Comparison of ENCODE assay signal across 1 cellular context in the genomic region with DNA sequence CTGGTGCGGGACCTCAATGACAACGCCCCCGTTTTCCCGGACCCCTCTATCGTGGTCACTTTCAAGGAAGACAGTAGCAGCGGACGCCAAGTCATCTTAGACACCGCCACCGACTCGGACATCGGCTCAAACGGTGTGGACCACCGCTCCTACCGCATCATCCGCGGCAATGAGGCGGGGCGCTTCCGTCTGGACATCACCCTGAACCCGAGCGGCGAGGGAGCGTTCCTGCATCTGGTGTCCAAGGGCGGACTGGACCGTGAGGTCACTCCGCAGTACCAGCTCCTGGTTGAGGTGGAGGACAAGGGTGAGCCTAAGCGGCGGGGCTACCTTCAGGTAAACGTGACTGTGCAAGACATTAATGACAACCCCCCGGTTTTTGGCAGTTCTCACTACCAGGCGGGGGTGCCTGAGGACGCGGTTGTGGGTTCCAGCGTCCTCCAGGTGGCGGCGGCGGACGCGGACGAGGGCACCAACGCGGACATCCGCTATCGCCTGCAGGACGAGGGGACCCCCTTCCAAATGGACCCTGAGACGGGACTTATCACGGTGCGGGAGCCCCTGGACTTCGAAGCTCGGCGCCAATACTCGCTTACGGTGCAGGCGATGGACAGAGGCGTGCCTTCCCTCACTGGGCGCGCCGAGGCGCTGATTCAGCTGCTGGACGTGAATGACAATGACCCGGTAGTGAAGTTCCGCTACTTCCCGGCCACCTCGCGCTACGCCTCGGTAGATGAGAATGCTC.
TF ChIP-seq lines count a peak whose summit lies in the region.

No MANE protein-coding gene starts in this region.

TF ChIP-seq in HEK293, 187 proteins besides CTCF, POLR2A, EP300 and RAD21 (continued from another document):
- TF ChIP-seq, protein P1, sequence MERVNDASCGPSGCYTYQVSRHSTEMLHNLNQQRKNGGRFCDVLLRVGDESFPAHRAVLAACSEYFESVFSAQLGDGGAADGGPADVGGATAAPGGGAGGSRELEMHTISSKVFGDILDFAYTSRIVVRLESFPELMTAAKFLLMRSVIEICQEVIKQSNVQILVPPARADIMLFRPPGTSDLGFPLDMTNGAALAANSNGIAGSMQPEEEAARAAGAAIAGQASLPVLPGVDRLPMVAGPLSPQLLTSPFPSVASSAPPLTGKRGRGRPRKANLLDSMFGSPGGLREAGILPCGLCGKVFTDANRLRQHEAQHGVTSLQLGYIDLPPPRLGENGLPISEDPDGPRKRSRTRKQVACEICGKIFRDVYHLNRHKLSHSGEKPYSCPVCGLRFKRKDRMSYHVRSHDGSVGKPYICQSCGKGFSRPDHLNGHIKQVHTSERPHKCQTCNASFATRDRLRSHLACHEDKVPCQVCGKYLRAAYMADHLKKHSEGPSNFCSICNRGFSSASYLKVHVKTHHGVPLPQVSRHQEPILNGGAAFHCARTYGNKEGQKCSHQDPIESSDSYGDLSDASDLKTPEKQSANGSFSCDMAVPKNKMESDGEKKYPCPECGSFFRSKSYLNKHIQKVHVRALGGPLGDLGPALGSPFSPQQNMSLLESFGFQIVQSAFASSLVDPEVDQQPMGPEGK (tag by site-specific recombination; IDR thresholded peaks at IDR 0.05) = 0 out of 2 replicates have a peak, but pooled peaks have one; percentile 11
- TF ChIP-seq, protein P2, sequence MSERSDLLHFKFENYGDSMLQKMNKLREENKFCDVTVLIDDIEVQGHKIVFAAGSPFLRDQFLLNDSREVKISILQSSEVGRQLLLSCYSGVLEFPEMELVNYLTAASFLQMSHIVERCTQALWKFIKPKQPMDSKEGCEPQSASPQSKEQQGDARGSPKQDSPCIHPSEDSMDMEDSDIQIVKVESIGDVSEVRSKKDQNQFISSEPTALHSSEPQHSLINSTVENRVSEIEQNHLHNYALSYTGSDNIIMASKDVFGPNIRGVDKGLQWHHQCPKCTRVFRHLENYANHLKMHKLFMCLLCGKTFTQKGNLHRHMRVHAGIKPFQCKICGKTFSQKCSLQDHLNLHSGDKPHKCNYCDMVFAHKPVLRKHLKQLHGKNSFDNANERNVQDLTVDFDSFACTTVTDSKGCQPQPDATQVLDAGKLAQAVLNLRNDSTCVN (tag by site-specific recombination; optimal IDR thresholded peaks at IDR 0.05) = peak; percentile 46
- TF ChIP-seq KLF9 (tag by site-specific recombination; IDR thresholded peaks at IDR 0.05; ENCODE audit: low read depth) (0 out of 2 replicates have a peak, but pooled peaks have one; percentile 17), ZNF664 (tag by site-specific recombination; IDR thresholded peaks at IDR 0.05) (no peak), ZNF211 (tag by site-specific recombination; IDR thresholded peaks at IDR 0.05; ENCODE audit: low read depth) (no peak), ZNF785 (tag by site-specific recombination; IDR thresholded peaks at IDR 0.05) (no peak), ZNF169 (tag by site-specific recombination; IDR thresholded peaks at IDR 0.05) (no peak), ZNF600 (tag by site-specific recombination; IDR thresholded peaks at IDR 0.05) (no peak), ZNF2 (tag by site-specific recombination; IDR thresholded peaks at IDR 0.05) (0 out of 2 replicates have a peak, but pooled peaks have one; percentile 52), KLF16 (tag by site-specific recombination; IDR thresholded peaks at IDR 0.05) (0 out of 2 replicates have a peak, but pooled peaks have one; percentile 6), ZNF354C (tag by site-specific recombination; IDR thresholded peaks at IDR 0.05; ENCODE audit: borderline replicate concordance, low read depth) (no peak), ZFP41 (tag by site-specific recombination; IDR thresholded peaks at IDR 0.05; ENCODE audit: borderline replicate concordance) (no peak)
- TF ChIP-seq, protein P3, sequence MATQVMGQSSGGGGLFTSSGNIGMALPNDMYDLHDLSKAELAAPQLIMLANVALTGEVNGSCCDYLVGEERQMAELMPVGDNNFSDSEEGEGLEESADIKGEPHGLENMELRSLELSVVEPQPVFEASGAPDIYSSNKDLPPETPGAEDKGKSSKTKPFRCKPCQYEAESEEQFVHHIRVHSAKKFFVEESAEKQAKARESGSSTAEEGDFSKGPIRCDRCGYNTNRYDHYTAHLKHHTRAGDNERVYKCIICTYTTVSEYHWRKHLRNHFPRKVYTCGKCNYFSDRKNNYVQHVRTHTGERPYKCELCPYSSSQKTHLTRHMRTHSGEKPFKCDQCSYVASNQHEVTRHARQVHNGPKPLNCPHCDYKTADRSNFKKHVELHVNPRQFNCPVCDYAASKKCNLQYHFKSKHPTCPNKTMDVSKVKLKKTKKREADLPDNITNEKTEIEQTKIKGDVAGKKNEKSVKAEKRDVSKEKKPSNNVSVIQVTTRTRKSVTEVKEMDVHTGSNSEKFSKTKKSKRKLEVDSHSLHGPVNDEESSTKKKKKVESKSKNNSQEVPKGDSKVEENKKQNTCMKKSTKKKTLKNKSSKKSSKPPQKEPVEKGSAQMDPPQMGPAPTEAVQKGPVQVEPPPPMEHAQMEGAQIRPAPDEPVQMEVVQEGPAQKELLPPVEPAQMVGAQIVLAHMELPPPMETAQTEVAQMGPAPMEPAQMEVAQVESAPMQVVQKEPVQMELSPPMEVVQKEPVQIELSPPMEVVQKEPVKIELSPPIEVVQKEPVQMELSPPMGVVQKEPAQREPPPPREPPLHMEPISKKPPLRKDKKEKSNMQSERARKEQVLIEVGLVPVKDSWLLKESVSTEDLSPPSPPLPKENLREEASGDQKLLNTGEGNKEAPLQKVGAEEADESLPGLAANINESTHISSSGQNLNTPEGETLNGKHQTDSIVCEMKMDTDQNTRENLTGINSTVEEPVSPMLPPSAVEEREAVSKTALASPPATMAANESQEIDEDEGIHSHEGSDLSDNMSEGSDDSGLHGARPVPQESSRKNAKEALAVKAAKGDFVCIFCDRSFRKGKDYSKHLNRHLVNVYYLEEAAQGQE (tag by site-specific recombination; IDR thresholded peaks at IDR 0.05) = 0 out of 2 replicates have a peak, but pooled peaks have one; percentile 20
- TF ChIP-seq, protein P4, sequence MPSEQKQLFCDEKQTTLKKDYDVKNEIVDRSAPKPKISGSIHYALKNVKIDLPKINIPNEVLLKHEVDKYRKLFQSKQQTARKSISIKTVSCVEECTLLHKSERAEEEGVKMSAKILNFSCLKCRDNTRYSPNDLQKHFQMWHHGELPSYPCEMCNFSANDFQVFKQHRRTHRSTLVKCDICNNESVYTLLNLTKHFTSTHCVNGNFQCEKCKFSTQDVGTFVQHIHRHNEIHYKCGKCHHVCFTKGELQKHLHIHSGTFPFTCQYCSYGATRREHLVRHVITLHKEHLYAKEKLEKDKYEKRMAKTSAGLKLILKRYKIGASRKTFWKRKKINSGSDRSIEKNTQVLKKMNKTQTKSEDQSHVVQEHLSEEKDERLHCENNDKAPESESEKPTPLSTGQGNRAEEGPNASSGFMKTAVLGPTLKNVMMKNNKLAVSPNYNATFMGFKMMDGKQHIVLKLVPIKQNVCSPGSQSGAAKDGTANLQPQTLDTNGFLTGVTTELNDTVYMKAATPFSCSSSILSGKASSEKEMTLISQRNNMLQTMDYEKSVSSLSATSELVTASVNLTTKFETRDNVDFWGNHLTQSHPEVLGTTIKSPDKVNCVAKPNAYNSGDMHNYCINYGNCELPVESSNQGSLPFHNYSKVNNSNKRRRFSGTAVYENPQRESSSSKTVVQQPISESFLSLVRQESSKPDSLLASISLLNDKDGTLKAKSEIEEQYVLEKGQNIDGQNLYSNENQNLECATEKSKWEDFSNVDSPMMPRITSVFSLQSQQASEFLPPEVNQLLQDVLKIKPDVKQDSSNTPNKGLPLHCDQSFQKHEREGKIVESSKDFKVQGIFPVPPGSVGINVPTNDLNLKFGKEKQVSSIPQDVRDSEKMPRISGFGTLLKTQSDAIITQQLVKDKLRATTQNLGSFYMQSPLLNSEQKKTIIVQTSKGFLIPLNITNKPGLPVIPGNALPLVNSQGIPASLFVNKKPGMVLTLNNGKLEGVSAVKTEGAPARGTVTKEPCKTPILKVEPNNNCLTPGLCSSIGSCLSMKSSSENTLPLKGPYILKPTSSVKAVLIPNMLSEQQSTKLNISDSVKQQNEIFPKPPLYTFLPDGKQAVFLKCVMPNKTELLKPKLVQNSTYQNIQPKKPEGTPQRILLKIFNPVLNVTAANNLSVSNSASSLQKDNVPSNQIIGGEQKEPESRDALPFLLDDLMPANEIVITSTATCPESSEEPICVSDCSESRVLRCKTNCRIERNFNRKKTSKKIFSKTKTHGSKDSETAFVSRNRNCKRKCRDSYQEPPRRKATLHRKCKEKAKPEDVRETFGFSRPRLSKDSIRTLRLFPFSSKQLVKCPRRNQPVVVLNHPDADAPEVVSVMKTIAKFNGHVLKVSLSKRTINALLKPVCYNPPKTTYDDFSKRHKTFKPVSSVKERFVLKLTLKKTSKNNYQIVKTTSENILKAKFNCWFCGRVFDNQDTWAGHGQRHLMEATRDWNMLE (tag by site-specific recombination; conservative IDR thresholded peaks at IDR 0.05; ENCODE audit: low read depth) = peak; percentile 77
- TF ChIP-seq, protein P5, sequence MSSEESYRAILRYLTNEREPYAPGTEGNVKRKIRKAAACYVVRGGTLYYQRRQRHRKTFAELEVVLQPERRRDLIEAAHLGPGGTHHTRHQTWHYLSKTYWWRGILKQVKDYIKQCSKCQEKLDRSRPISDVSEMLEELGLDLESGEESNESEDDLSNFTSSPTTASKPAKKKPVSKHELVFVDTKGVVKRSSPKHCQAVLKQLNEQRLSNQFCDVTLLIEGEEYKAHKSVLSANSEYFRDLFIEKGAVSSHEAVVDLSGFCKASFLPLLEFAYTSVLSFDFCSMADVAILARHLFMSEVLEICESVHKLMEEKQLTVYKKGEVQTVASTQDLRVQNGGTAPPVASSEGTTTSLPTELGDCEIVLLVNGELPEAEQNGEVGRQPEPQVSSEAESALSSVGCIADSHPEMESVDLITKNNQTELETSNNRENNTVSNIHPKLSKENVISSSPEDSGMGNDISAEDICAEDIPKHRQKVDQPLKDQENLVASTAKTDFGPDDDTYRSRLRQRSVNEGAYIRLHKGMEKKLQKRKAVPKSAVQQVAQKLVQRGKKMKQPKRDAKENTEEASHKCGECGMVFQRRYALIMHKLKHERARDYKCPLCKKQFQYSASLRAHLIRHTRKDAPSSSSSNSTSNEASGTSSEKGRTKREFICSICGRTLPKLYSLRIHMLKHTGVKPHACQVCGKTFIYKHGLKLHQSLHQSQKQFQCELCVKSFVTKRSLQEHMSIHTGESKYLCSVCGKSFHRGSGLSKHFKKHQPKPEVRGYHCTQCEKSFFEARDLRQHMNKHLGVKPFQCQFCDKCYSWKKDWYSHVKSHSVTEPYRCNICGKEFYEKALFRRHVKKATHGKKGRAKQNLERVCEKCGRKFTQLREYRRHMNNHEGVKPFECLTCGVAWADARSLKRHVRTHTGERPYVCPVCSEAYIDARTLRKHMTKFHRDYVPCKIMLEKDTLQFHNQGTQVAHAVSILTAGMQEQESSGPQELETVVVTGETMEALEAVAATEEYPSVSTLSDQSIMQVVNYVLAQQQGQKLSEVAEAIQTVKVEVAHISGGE (tag by site-specific recombination; conservative IDR thresholded peaks at IDR 0.05; ENCODE audit: low read depth) = peak; percentile 85
